ENCODE assay signal across 10 cellular contexts in genomic region chr1:118563969-118564951, GRCh38.
A peak's percentile ranks its signal among the peaks of the same experiment; 100 is the strongest.
DNase-seq lines count a peak whose midpoint lies in the region; ATAC-seq and TF ChIP-seq lines count a peak whose summit lies in the region.
"Had no signal": no experiment of that assay in that cellular context is flagged by ENCODE, and none has a peak within 500 bp of the region (broad histone marks: within the 10 kb centered on the region; RNA-seq: fewer than 3 reads in every experiment).

No MANE protein-coding gene starts in this region.

- no peaks in the 10 kb centered on the region for H3K27me3 ChIP-seq in HAP-1 (ENCODE audit: low read depth)
- H3K27me3 ChIP-seq in neural progenitor cell = no peaks in the 10 kb centered on the region
- H3K27me3 ChIP-seq in sigmoid colon = no peaks in the 10 kb centered on the region

- no peak overlapping the region for H3K4me3 ChIP-seq in HAP-1
- no peak overlapping the region for H3K4me3 ChIP-seq in neural progenitor cell
- H3K4me3 ChIP-seq in sigmoid colon = no peak overlapping the region

- no peak for TF ChIP-seq POLR2A in GM18505 (IDR thresholded peaks at IDR 0.05; ENCODE audit: borderline replicate concordance, extremely low read depth, insufficient read depth, insufficient read length)
- TF ChIP-seq POLR2A in sigmoid colon (IDR thresholded peaks at IDR 0.05) = no peak

- no peak overlapping the region for H3K9ac ChIP-seq in neural progenitor cell

- no peak overlapping the region for H3K27ac Mint-ChIP-seq in neural progenitor cell

- H3K27ac ChIP-seq in neural progenitor cell = no peak overlapping the region
- H3K27ac ChIP-seq in sigmoid colon = no peak overlapping the region

- no peaks in the 10 kb centered on the region for H3K9me3 Mint-ChIP-seq in neural progenitor cell

- H4K20me1 ChIP-seq in neural progenitor cell (ENCODE audit: low read depth) = no peaks in the 10 kb centered on the region

- H3K9me3 ChIP-seq in HAP-1 (no peaks in the 10 kb centered on the region), neural progenitor cell (ENCODE audit: low read depth) (no peaks in the 10 kb centered on the region), sigmoid colon (no peaks in the 10 kb centered on the region)

- ATAC-seq in GM18505 (IDR thresholded peaks at IDR 0.05; ENCODE audit: unreplicated experiment) = peak; percentile 65
- ATAC-seq in GM21717 (IDR thresholded peaks at IDR 0.05; ENCODE audit: unreplicated experiment) = no peak
- ATAC-seq: left cardiac atrium had no signal

- no peaks in the 10 kb centered on the region for H3F3A ChIP-seq in neural progenitor cell (ENCODE audit: low read depth)

- no peak overlapping the region for H3K4me2 ChIP-seq in neural progenitor cell

- TF ChIP-seq CTCF in neural progenitor cell (IDR thresholded peaks at IDR 0.05) (peak; percentile 28), sigmoid colon (IDR thresholded peaks at IDR 0.05) (no peak)

- H3K4me3 Mint-ChIP-seq in neural progenitor cell = no peak overlapping the region

- intact Hi-C loops in sigmoid colon (cut with DNase I) = no loop called here

- TF ChIP-seq EP300 in sigmoid colon (IDR thresholded peaks at IDR 0.05) = peak in 1 of 4 donors; percentile 13

- peaks cover 11% of the 10 kb centered on the region for H3K4me1 Mint-ChIP-seq in neural progenitor cell

- H3K36me3 Mint-ChIP-seq in neural progenitor cell = no peaks in the 10 kb centered on the region

- no peaks in the 10 kb centered on the region for H3K27me3 Mint-ChIP-seq in neural progenitor cell (ENCODE audit: insufficient read depth, low read depth)

- in situ Hi-C loops in HAP-1 (cut with MboI; ENCODE audit: low sequenced_read_pairs) = no loop called here

- no peaks in the 10 kb centered on the region for H3K36me3 ChIP-seq in HAP-1 (replicated peaks)
- no peaks in the 10 kb centered on the region for H3K36me3 ChIP-seq in neural progenitor cell
- H3K36me3 ChIP-seq in sigmoid colon = no peaks in the 10 kb centered on the region

- 39 to 41% methylated on average over 6 of the region's 6 CpGs for WGBS in sigmoid colon, 2 donors

- H3K4me1 ChIP-seq in HAP-1 (no peaks in the 10 kb centered on the region; the same call in 1 of the 2 replicates), neural progenitor cell (peaks cover 4% of the 10 kb centered on the region), sigmoid colon (peaks cover 0 to 14% (median 10%) of the 10 kb centered on the region in 4 donors)

- H2AFZ ChIP-seq in neural progenitor cell (replicated peaks) = peak overlapping the region; percentile 9

- DNase-seq in HAP-1 (ENCODE audit: low spot score in 2 of 2) = peak; percentile 3 to 10
- peak; percentile 5 for DNase-seq in NCI-H82 treated with DMSO at 0.1 percent for 48 hours (lab: John Stamatoyannopoulos, UW; ENCODE audit: unreplicated experiment)
- peak; percentile 65 for DNase-seq in neural progenitor cell (ENCODE audit: low spot score)
- no peak for DNase-seq in NCI-H1048 (lab: John Stamatoyannopoulos, UW)
- DNase-seq in sigmoid colon = no peak
- DNase-seq in stimulated activated CD4-positive, alpha-beta T cell treated with anti-CD3 and anti-CD28 coated beads, Interleukin-2, amount 100 ng/mL, for 48 hours = no peak
- DNase-seq: left cardiac atrium, NCI-H187 treated with DMSO at 0.1 percent for 48 hours had no signal

- H3K79me2 ChIP-seq in neural progenitor cell (ENCODE audit: low read depth) = no peaks in the 10 kb centered on the region

Comparison
In these comparisons a context has a peak if more than half of its experiments do, and no peak if none do; other contexts are left out.
1. DNase-seq: peak in HAP-1 (2 of 2), NCI-H82 treated with DMSO at 0.1 percent for 48 hours (single experiment) and neural progenitor cell (single experiment); none in NCI-H1048 (single experiment), sigmoid colon (single experiment) and stimulated activated CD4-positive, alpha-beta T cell treated with anti-CD3 and anti-CD28 coated beads, Interleukin-2, amount 100 ng/mL, for 48 hours (0 of 2).